Comparison of ENCODE assay signal across 8 cellular contexts in the genomic region with DNA sequence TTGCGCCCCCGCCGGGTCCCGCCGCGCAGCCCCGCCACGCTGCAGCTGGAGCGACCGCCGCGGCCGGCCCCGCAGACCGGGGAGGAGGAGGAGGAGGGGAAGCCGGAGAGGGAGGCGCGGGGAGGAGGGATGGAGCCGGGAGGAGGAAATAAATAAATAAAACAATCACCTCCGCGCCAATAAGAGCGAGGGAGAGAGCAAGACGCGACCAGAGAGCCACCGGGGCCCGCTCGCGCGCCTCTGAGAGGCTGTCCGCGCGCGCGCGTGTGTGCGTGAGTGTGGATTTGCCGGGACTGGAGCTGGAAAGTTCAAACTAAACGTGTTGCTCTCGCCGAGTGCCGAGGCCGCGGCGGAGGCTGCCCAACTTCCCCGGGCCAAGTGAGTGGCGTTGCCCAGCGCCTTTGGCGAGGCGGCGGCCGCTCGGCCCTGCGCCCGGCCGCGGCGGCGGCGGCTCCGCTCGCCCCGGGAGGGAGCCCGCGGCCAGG.
A peak's percentile ranks its signal among the peaks of the same experiment; 100 is the strongest.
DNase-seq lines count a peak whose midpoint lies in the region; ATAC-seq and TF ChIP-seq lines count a peak whose summit lies in the region.

No MANE protein-coding gene starts in this region.

- H3K4me1 Mint-ChIP-seq in activated naive CD4-positive, alpha-beta T cell treated with anti-CD3 and anti-CD28 coated beads for 36 hours (ENCODE audit: low read depth) = peaks cover 5% of the 10 kb centered on the region
- peaks cover 26% of the 10 kb centered on the region for H3K4me1 Mint-ChIP-seq in neural crest cell

- H3K27ac ChIP-seq in SK-N-SH (ENCODE audit: low read depth in 2 of 2, low read length in 1 of 2) = no peak overlapping the region

- peak overlapping the region; percentile 40 to 53; a peak in 3 of 4 replicates for H3K4me3 ChIP-seq in SK-N-SH (ENCODE audit: low read depth in 2 of 2, low read length in 1 of 2)
- H3K4me3 ChIP-seq in fibroblast of mammary gland (ENCODE audit: control insufficient read depth, low read depth, low read length) = peak overlapping the region; percentile 38

- peaks cover 35% of the 10 kb centered on the region for H3K27me3 Mint-ChIP-seq in activated naive CD4-positive, alpha-beta T cell treated with anti-CD3 and anti-CD28 coated beads for 36 hours (ENCODE audit: low read depth)
- H3K27me3 Mint-ChIP-seq in neural crest cell (ENCODE audit: low read depth) = peaks cover 87% of the 10 kb centered on the region

- TF ChIP-seq RAD21 in SK-N-SH (IDR thresholded peaks at IDR 0.05; ENCODE audit: low read length) = no peak

- H3K27ac Mint-ChIP-seq in activated naive CD4-positive, alpha-beta T cell treated with anti-CD3 and anti-CD28 coated beads for 36 hours = no peak overlapping the region
- no peak overlapping the region for H3K27ac Mint-ChIP-seq in neural crest cell (ENCODE audit: unreplicated experiment)

- H3K27me3 ChIP-seq in SK-N-SH (ENCODE audit: insufficient read depth) = peaks cover 24% of the 10 kb centered on the region

- H3K9me3 Mint-ChIP-seq in activated naive CD4-positive, alpha-beta T cell treated with anti-CD3 and anti-CD28 coated beads for 36 hours = peaks cover 3% of the 10 kb centered on the region
- no peaks in the 10 kb centered on the region for H3K9me3 Mint-ChIP-seq in neural crest cell

- POLR2A ChIA-PET in SK-N-SH (lab: Yijun Ruan, JAX) = no interaction called here

- H3K4me1 ChIP-seq in SK-N-SH (ENCODE audit: control insufficient read depth in 1 of 2, insufficient read depth in 2 of 2, low read depth in 1 of 2, low read length in 1 of 2) = peaks cover 0 to 2% of the 10 kb centered on the region in 2 experiments; a peak in 1 of 4 replicates

- H3K9me2 ChIP-seq in SK-N-SH = no peaks in the 10 kb centered on the region

- peak; percentile 4 for DNase-seq in activated naive CD4-positive, alpha-beta T cell treated with anti-CD3 and anti-CD28 coated beads for 36 hours
- DNase-seq in activated naive CD4-positive, alpha-beta T cell treated with Interleukin-2 at 50 U/mL for 16 hours = no peak
- peak; percentile 63 for DNase-seq in SK-N-SH
- DNase-seq in fibroblast of mammary gland (ENCODE audit: low read depth) = peak; percentile 15
- peak; percentile 44 for DNase-seq in neural crest cell (ENCODE audit: low read depth, low spot score)
- no peak for DNase-seq in HPDE6-E6E7 (ENCODE audit: extremely low spot score)
- no peak for DNase-seq in stimulated activated naive CD4-positive, alpha-beta T cell (lab: John Stamatoyannopoulos, UW)

- no peak overlapping the region for H3K9ac ChIP-seq in SK-N-SH

- no peaks in the 10 kb centered on the region for H3K9me3 ChIP-seq in SK-N-SH

- TF ChIP-seq EP300 in SK-N-SH (IDR thresholded peaks at IDR 0.05; ENCODE audit: borderline replicate concordance in 1 of 2, low read depth in 1 of 2, low read length in 1 of 2) = no peak

- H2AFZ ChIP-seq in SK-N-SH (ENCODE audit: low read depth) = peak overlapping the region; percentile 51; the same call in 1 of the 2 replicates

- TF ChIP-seq CTCF in SK-N-SH (IDR thresholded peaks at IDR 0.05) = no peak
- no peak for TF ChIP-seq CTCF in fibroblast of mammary gland (conservative IDR thresholded peaks at IDR 0.05; ENCODE audit: control insufficient read depth, insufficient read depth, low read depth, low read length)
- TF ChIP-seq CTCF in neural crest cell (conservative IDR thresholded peaks at IDR 0.05) = no peak

- WGBS in SK-N-SH (ENCODE audit: low lambda C conversion rate) = under 1% methylated on average over 36 of the region's 64 CpGs

- H3K36me3 Mint-ChIP-seq in activated naive CD4-positive, alpha-beta T cell treated with anti-CD3 and anti-CD28 coated beads for 36 hours (ENCODE audit: low read depth) = peaks cover 5% of the 10 kb centered on the region
- H3K36me3 Mint-ChIP-seq in neural crest cell (ENCODE audit: low read depth) = no peaks in the 10 kb centered on the region

- CTCF ChIA-PET in activated naive CD4-positive, alpha-beta T cell treated with anti-CD3 and anti-CD28 coated beads for 36 hours (lab: Charles Lee) = no interaction called here
- CTCF ChIA-PET in SK-N-SH (lab: Yijun Ruan, JAX) = interaction anchor here (0.8 kb wide), 1 partner anchor 8 kb away, joined by 3 read pairs; no protein-coding TSS in a partner anchor

- H3F3A ChIP-seq in SK-N-SH (replicated peaks; ENCODE audit: insufficient read depth) = no peaks in the 10 kb centered on the region

- H4K20me1 ChIP-seq in SK-N-SH (ENCODE audit: insufficient read depth) = no peaks in the 10 kb centered on the region

- H3K4me3 Mint-ChIP-seq in activated naive CD4-positive, alpha-beta T cell treated with anti-CD3 and anti-CD28 coated beads for 36 hours = no peak overlapping the region
- peak overlapping the region; percentile 89 for H3K4me3 Mint-ChIP-seq in neural crest cell

- no peaks in the 10 kb centered on the region for H3K36me3 ChIP-seq in SK-N-SH (replicated peaks in 1 of 2; ENCODE audit: control insufficient read depth in 1 of 2, insufficient read depth in 2 of 2, low read length in 1 of 2)

- ATAC-seq in HG03460 (IDR thresholded peaks at IDR 0.05; ENCODE audit: unreplicated experiment) = peak; percentile 31

- no peaks in the 10 kb centered on the region for H3K79me2 ChIP-seq in SK-N-SH (ENCODE audit: insufficient read depth)

- peak overlapping the region; percentile 77; the same call in 1 of the 2 replicates for H3K4me2 ChIP-seq in SK-N-SH

- intact Hi-C loops in activated naive CD4-positive, alpha-beta T cell treated with anti-CD3 and anti-CD28 coated beads for 36 hours (cut with micrococcal nuclease) = no loop called here

TF ChIP-seq in SK-N-SH, 30 proteins besides CTCF, POLR2A, EP300 and RAD21 (continues in another document):
- TF ChIP-seq, protein P1, sequence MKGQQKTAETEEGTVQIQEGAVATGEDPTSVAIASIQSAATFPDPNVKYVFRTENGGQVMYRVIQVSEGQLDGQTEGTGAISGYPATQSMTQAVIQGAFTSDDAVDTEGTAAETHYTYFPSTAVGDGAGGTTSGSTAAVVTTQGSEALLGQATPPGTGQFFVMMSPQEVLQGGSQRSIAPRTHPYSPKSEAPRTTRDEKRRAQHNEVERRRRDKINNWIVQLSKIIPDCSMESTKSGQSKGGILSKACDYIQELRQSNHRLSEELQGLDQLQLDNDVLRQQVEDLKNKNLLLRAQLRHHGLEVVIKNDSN (IDR thresholded peaks at IDR 0.05; ENCODE audit: borderline replicate concordance, low read depth) = no peak
- no peak for TF ChIP-seq SMC3 (IDR thresholded peaks at IDR 0.05; ENCODE audit: low read depth, low read length)
- TF ChIP-seq SIN3A (IDR thresholded peaks at IDR 0.05; ENCODE audit: borderline replicate concordance, low read depth, low read length) = no peak
- TF ChIP-seq, protein P2, sequence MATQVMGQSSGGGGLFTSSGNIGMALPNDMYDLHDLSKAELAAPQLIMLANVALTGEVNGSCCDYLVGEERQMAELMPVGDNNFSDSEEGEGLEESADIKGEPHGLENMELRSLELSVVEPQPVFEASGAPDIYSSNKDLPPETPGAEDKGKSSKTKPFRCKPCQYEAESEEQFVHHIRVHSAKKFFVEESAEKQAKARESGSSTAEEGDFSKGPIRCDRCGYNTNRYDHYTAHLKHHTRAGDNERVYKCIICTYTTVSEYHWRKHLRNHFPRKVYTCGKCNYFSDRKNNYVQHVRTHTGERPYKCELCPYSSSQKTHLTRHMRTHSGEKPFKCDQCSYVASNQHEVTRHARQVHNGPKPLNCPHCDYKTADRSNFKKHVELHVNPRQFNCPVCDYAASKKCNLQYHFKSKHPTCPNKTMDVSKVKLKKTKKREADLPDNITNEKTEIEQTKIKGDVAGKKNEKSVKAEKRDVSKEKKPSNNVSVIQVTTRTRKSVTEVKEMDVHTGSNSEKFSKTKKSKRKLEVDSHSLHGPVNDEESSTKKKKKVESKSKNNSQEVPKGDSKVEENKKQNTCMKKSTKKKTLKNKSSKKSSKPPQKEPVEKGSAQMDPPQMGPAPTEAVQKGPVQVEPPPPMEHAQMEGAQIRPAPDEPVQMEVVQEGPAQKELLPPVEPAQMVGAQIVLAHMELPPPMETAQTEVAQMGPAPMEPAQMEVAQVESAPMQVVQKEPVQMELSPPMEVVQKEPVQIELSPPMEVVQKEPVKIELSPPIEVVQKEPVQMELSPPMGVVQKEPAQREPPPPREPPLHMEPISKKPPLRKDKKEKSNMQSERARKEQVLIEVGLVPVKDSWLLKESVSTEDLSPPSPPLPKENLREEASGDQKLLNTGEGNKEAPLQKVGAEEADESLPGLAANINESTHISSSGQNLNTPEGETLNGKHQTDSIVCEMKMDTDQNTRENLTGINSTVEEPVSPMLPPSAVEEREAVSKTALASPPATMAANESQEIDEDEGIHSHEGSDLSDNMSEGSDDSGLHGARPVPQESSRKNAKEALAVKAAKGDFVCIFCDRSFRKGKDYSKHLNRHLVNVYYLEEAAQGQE (IDR thresholded peaks at IDR 0.05; ENCODE audit: low read depth, low read length) = no peak
- TF ChIP-seq ELF1 (IDR thresholded peaks at IDR 0.05) = no peak
- TF ChIP-seq, protein P3, sequence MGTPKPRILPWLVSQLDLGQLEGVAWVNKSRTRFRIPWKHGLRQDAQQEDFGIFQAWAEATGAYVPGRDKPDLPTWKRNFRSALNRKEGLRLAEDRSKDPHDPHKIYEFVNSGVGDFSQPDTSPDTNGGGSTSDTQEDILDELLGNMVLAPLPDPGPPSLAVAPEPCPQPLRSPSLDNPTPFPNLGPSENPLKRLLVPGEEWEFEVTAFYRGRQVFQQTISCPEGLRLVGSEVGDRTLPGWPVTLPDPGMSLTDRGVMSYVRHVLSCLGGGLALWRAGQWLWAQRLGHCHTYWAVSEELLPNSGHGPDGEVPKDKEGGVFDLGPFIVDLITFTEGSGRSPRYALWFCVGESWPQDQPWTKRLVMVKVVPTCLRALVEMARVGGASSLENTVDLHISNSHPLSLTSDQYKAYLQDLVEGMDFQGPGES (IDR thresholded peaks at IDR 0.05; ENCODE audit: low read depth, low read length) = no peak
- TF ChIP-seq, protein P4, sequence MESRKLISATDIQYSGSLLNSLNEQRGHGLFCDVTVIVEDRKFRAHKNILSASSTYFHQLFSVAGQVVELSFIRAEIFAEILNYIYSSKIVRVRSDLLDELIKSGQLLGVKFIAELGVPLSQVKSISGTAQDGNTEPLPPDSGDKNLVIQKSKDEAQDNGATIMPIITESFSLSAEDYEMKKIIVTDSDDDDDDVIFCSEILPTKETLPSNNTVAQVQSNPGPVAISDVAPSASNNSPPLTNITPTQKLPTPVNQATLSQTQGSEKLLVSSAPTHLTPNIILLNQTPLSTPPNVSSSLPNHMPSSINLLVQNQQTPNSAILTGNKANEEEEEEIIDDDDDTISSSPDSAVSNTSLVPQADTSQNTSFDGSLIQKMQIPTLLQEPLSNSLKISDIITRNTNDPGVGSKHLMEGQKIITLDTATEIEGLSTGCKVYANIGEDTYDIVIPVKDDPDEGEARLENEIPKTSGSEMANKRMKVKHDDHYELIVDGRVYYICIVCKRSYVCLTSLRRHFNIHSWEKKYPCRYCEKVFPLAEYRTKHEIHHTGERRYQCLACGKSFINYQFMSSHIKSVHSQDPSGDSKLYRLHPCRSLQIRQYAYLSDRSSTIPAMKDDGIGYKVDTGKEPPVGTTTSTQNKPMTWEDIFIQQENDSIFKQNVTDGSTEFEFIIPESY (IDR thresholded peaks at IDR 0.05; ENCODE audit: borderline replicate concordance, low read depth) = no peak
- TF ChIP-seq RFX5 (IDR thresholded peaks at IDR 0.05; ENCODE audit: low read length) = no peak
- no peak for TF ChIP-seq NRF1 (IDR thresholded peaks at IDR 0.05; ENCODE audit: low read depth, low read length)

Comparison
In these comparisons a context has a peak if more than half of its experiments do, and no peak if none do; other contexts are left out.
1. DNase-seq: peak in activated naive CD4-positive, alpha-beta T cell treated with anti-CD3 and anti-CD28 coated beads for 36 hours (single experiment), SK-N-SH (single experiment), fibroblast of mammary gland (single experiment) and neural crest cell (single experiment); none in activated naive CD4-positive, alpha-beta T cell treated with Interleukin-2 at 50 U/mL for 16 hours (single experiment), HPDE6-E6E7 (single experiment) and stimulated activated naive CD4-positive, alpha-beta T cell (0 of 6).